Comparison of ENCODE assay signal across 8 cellular contexts in genomic region chr1:19310720-19311502, GRCh38. TPM values are rescaled to one million over a fixed set of nuclear protein-coding genes. Genes with fewer than 3 reads are reported as not detected.
A peak's percentile ranks its signal among the peaks of the same experiment; 100 is the strongest.
DNase-seq lines count a peak whose midpoint lies in the region; ATAC-seq and TF ChIP-seq lines count a peak whose summit lies in the region.

No MANE protein-coding gene starts in this region.

- no peak overlapping the region for H2BK15ac ChIP-seq in IMR-90 (ENCODE audit: low read depth, low read length)

- peak overlapping the region; percentile 67; the same call in 1 of the 2 replicates for H3K14ac ChIP-seq in IMR-90 (replicated peaks; ENCODE audit: low read depth, low read length)

- intact Hi-C loops in IMR-90 (cut with micrococcal nuclease) (loop anchor here (5.0 kb wide), 1 partner anchor 59 kb away; the partner anchor contains the start of genes EMC1 and MRTO4), ascending aorta (cut with DNase I) (loop anchor here (10.0 kb wide), 1 partner anchor 386 kb away; no protein-coding TSS in a partner anchor), testis (cut with DNase I; ENCODE audit: low total_unique reads) (no loop called here)

- H3K79me1 ChIP-seq in IMR-90 (ENCODE audit: low read depth in 1 of 2, low read length in 2 of 2) = peaks cover 18 to 68% of the 10 kb centered on the region in 2 experiments

- H2BK5ac ChIP-seq in IMR-90 (ENCODE audit: low read depth, low read length, poor library complexity, severe bottlenecking) = no peak overlapping the region

- in situ Hi-C loops in IMR-90 (cut with MboI; ENCODE audit: low sequenced_read_pairs) = no loop called here

- dilution Hi-C loops in IMR-90 (cut with HindIII; ENCODE audit: low sequenced_read_pairs, unreplicated experiment) = no loop called here

- DNase-seq in COLO668 (lab: John Stamatoyannopoulos, UW; ENCODE audit: unreplicated experiment) = peak; percentile 57
- peak; percentile 18 for DNase-seq in IMR-90
- DNase-seq in ascending aorta (ENCODE audit: low spot score in 2 of 2) = no peak
- DNase-seq in left kidney (ENCODE audit: low read depth, low spot score) = peak; percentile 60
- no peak for DNase-seq in testis
- no peak for DNase-seq in activated CD4-positive, CD25-positive, alpha-beta regulatory T cell treated with anti-CD3 and anti-CD28 coated beads, Interleukin-2, amount 50 U/mL, for 72 hours

- H4K8ac ChIP-seq in IMR-90 (ENCODE audit: low read depth in 2 of 2, low read length in 2 of 2) = peak overlapping the region in 1 of 2 experiments; percentile 34; a peak in 2 of 4 replicates

- peak overlapping the region; percentile 90 for H2AK9ac ChIP-seq in IMR-90 (replicated peaks; ENCODE audit: low read depth, low read length, poor library complexity)

- H3K36me3 ChIP-seq in IMR-90 (ENCODE audit: control insufficient read depth, insufficient read depth, low read length) = peaks cover 26% of the 10 kb centered on the region
- H3K36me3 ChIP-seq in ascending aorta = peaks cover 23 to 24% of the 10 kb centered on the region in 2 donors
- H3K36me3 ChIP-seq in testis (ENCODE audit: low read depth, missing control alignments) = no peaks in the 10 kb centered on the region

- H3K4ac ChIP-seq in IMR-90 (ENCODE audit: low read depth, low read length) = peak overlapping the region; percentile 43; the same call in 1 of the 2 replicates

- H4K20me1 ChIP-seq in IMR-90 (ENCODE audit: insufficient read depth, low read length) = peaks cover 25% of the 10 kb centered on the region

- CTCF ChIA-PET in IMR-90 (lab: Yijun Ruan, JAX) = no interaction called here

- peak overlapping the region; percentile 56 for H2AK5ac ChIP-seq in IMR-90 (ENCODE audit: low read depth, low read length)

- H3K27ac ChIP-seq in IMR-90 (ENCODE audit: insufficient read depth, low read length) (peak overlapping the region; percentile 79), ascending aorta (peak overlapping the region in 1 of 2 donors; percentile 50), testis (peak overlapping the region; percentile 24 to 91)

- H3K9me3 ChIP-seq in IMR-90 (ENCODE audit: control insufficient read depth, insufficient read depth, low read length) = no peaks in the 10 kb centered on the region
- H3K9me3 ChIP-seq in ascending aorta = no peaks in the 10 kb centered on the region
- no peaks in the 10 kb centered on the region for H3K9me3 ChIP-seq in testis

- POLR2A ChIA-PET in IMR-90 (lab: Charles Lee; ENCODE audit: unreplicated experiment) = no interaction called here

- H3K27me3 ChIP-seq in IMR-90 (ENCODE audit: control insufficient read depth, insufficient read depth, low read length) (no peaks in the 10 kb centered on the region), ascending aorta (no peaks in the 10 kb centered on the region), testis (no peaks in the 10 kb centered on the region)

- TF ChIP-seq POLR2A in IMR-90 (IDR thresholded peaks at IDR 0.05; ENCODE audit: low read depth, low read length) = no peak
- no peak for TF ChIP-seq POLR2A in testis (IDR thresholded peaks at IDR 0.05)

- no peak for TF ChIP-seq CTCF in IMR-90 (conservative IDR thresholded peaks at IDR 0.05; ENCODE audit: low read depth, low read length)
- no peak for TF ChIP-seq CTCF in ascending aorta (IDR thresholded peaks at IDR 0.05)
- TF ChIP-seq CTCF in testis (IDR thresholded peaks at IDR 0.05) = no peak

- H3K4me1 ChIP-seq in IMR-90 (ENCODE audit: control insufficient read depth, insufficient read depth, low read length) (peaks cover 26% of the 10 kb centered on the region), ascending aorta (peaks cover 0 to 13% of the 10 kb centered on the region in 2 donors), testis (peaks cover 23% of the 10 kb centered on the region)

- ATAC-seq in IMR-90 (ENCODE audit: low read depth) (no peak), GM19463 (IDR thresholded peaks at IDR 0.05; ENCODE audit: unreplicated experiment) (no peak), HG02623 (IDR thresholded peaks at IDR 0.05; ENCODE audit: unreplicated experiment) (no peak)

- no peak overlapping the region for H3K18ac ChIP-seq in IMR-90 (ENCODE audit: low read depth, low read length)

- H2AFZ ChIP-seq in IMR-90 (replicated peaks; ENCODE audit: low read length, poor library complexity) = peak overlapping the region; percentile 96

- no peak for TF ChIP-seq RAD21 in IMR-90 (IDR thresholded peaks at IDR 0.05; ENCODE audit: low read length)

- H3K9me1 ChIP-seq in IMR-90 (ENCODE audit: insufficient read depth, low read length) = peaks cover 34% of the 10 kb centered on the region

- no peak overlapping the region for H4K91ac ChIP-seq in IMR-90 (ENCODE audit: insufficient read depth, low read depth, low read length)

- H2BK20ac ChIP-seq in IMR-90 (ENCODE audit: low read depth, low read length) = no peak overlapping the region

- peak overlapping the region; percentile 85 for H3K9ac ChIP-seq in IMR-90 (ENCODE audit: low read depth, low read length)

- H3K4me2 ChIP-seq in IMR-90 (ENCODE audit: low read depth, low read length) = peak overlapping the region; percentile 98

- no peak overlapping the region for H2BK120ac ChIP-seq in IMR-90 (ENCODE audit: low read depth, low read length)

- H3K4me3 ChIP-seq in IMR-90 (ENCODE audit: insufficient read depth, low read depth, low read length) (peak overlapping the region; percentile 96), ascending aorta (peak overlapping the region; percentile 71 to 96), testis (peak overlapping the region; percentile 81 to 97)

- WGBS in IMR-90 (ENCODE audit: extremely low coverage in 2 of 2, insufficient read length in 1 of 2), 2 experiments = 22% methylated on average over 3 of the region's 13 CpGs; no CpG with 5 or more reads in 1 of the 2 experiments
- 24 to 33% methylated on average over 13 of the region's 13 CpGs for WGBS in testis, 2 donors

- no TSS peak for BruUV-seq in IMR-90 (replicated peaks; lab: Mats Ljungman, UMichigan)

- H4K5ac ChIP-seq in IMR-90 (ENCODE audit: low read depth, low read length) = no peak overlapping the region

- H3K56ac ChIP-seq in IMR-90 (ENCODE audit: extremely low read depth, insufficient read depth, low read length) = no peak overlapping the region; the same call in 1 of the 2 replicates

- H3K23ac ChIP-seq in IMR-90 (ENCODE audit: low read depth, low read length) = peak overlapping the region; percentile 11

TF ChIP-seq in IMR-90, 13 proteins besides CTCF, POLR2A, EP300 and RAD21 (continues in another document):
- TF ChIP-seq SMC3 (IDR thresholded peaks at IDR 0.05; ENCODE audit: low read depth, low read length) = no peak
- no peak for TF ChIP-seq BHLHE40 (IDR thresholded peaks at IDR 0.05; ENCODE audit: low read depth, low read length)
- TF ChIP-seq CHD1 (IDR thresholded peaks at IDR 0.05; ENCODE audit: low read depth, low read length) = no peak
- no peak for TF ChIP-seq FOS (IDR thresholded peaks at IDR 0.05; ENCODE audit: low read depth, low read length)
- TF ChIP-seq MAFK (IDR thresholded peaks at IDR 0.05; ENCODE audit: low read depth, low read length) = no peak
- TF ChIP-seq MAZ (IDR thresholded peaks at IDR 0.05; ENCODE audit: borderline replicate concordance, low read depth, low read length) = no peak
- TF ChIP-seq MXI1 (IDR thresholded peaks at IDR 0.05; ENCODE audit: borderline replicate concordance, low read depth, low read length) = no peak
- TF ChIP-seq, protein P1, sequence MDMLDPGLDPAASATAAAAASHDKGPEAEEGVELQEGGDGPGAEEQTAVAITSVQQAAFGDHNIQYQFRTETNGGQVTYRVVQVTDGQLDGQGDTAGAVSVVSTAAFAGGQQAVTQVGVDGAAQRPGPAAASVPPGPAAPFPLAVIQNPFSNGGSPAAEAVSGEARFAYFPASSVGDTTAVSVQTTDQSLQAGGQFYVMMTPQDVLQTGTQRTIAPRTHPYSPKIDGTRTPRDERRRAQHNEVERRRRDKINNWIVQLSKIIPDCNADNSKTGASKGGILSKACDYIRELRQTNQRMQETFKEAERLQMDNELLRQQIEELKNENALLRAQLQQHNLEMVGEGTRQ (IDR thresholded peaks at IDR 0.05; ENCODE audit: low read depth, low read length) = no peak
- TF ChIP-seq CEBPB (IDR thresholded peaks at IDR 0.05; ENCODE audit: low read depth, low read length) = no peak
- TF ChIP-seq RFX5 (IDR thresholded peaks at IDR 0.05; ENCODE audit: low read depth, low read length) = no peak

RNA-seq across cellular contexts. Expression of gene AKR7A2, which starts 1.0 kb away (rescaled TPM):
- total RNA-seq in IMR-90 (2012; rRNA removed) (50.5 and 60.2 TPM in 2 replicates), ascending aorta (53.7 TPM), testis (100 to 1,000 TPM in 1 of 2 donors, 10 to 100 TPM in 1; 83.3 to 141 TPM)
- polyA plus RNA-seq in IMR-90 (2012; rRNA removed) (55.8 and 70.8 TPM in 2 replicates), testis (ENCODE audit: insufficient read depth, low read depth, low replicate concordance) (73.0 TPM)
- 67.7 and 109 TPM in 2 replicates for polyA plus RNA-seq in IMR-90 (2012; cell fraction: cytosol; rRNA removed)
- 26.6 and 48.2 TPM in 2 replicates for polyA plus RNA-seq in IMR-90 (2012; cell fraction: nucleus; rRNA removed; ENCODE audit: low replicate concordance)

RNA-seq across cellular contexts. Expression of gene SLC66A1, which starts 1.2 kb away (rescaled TPM):
- 6.8 and 7.5 TPM in 2 replicates for total RNA-seq in IMR-90 (2012; rRNA removed)
- polyA plus RNA-seq in IMR-90 (2012; rRNA removed) = 18.9 and 22.3 TPM in 2 replicates
- polyA plus RNA-seq in IMR-90 (2012; cell fraction: cytosol; rRNA removed) = 14.6 and 25.7 TPM in 2 replicates
- 15.3 and 31.2 TPM in 2 replicates for polyA plus RNA-seq in IMR-90 (2012; cell fraction: nucleus; rRNA removed; ENCODE audit: low replicate concordance)
- 11.1 TPM for total RNA-seq in ascending aorta
- total RNA-seq in testis = 10 to 100 TPM; 61.1 to 66.0 TPM
- polyA plus RNA-seq in testis (ENCODE audit: insufficient read depth, low read depth, low replicate concordance) = 27.9 TPM

RNA-seq across cellular contexts. Expression of gene AKR7A3, which starts 22.3 kb away (rescaled TPM):
- total RNA-seq in IMR-90 (2012; rRNA removed) = under 0.01 and 0.18 TPM in 2 replicates
- 0.62 and 0.66 TPM in 2 replicates for polyA plus RNA-seq in IMR-90 (2012; rRNA removed)
- 0.11 and 0.36 TPM in 2 replicates for polyA plus RNA-seq in IMR-90 (2012; cell fraction: cytosol; rRNA removed)
- 5.2 and 12.1 TPM in 2 replicates for polyA plus RNA-seq in IMR-90 (2012; cell fraction: nucleus; rRNA removed; ENCODE audit: low replicate concordance)
- 11.7 TPM for total RNA-seq in ascending aorta
- 1 to 10 TPM; 6.2 to 6.5 TPM for total RNA-seq in testis
- polyA plus RNA-seq in testis (ENCODE audit: insufficient read depth, low read depth, low replicate concordance) = 2.3 TPM

RNA-seq across cellular contexts. Expression of gene MRTO4, which starts 59.3 kb away (rescaled TPM):
- total RNA-seq in IMR-90 (2012; rRNA removed) (58.0 and 58.1 TPM in 2 replicates), ascending aorta (13.4 TPM), testis (10 to 100 TPM; 25.8 to 36.9 TPM)
- polyA plus RNA-seq in IMR-90 (2012; rRNA removed) (48.0 and 48.7 TPM in 2 replicates), testis (ENCODE audit: insufficient read depth, low read depth, low replicate concordance) (46.4 TPM)
- 26.7 and 39.2 TPM in 2 replicates for polyA plus RNA-seq in IMR-90 (2012; cell fraction: cytosol; rRNA removed)
- 25.3 and 25.6 TPM in 2 replicates for polyA plus RNA-seq in IMR-90 (2012; cell fraction: nucleus; rRNA removed; ENCODE audit: low replicate concordance)

RNA-seq across cellular contexts. Expression of gene EMC1, which starts 59.6 kb away (rescaled TPM):
- total RNA-seq in IMR-90 (2012; rRNA removed) (55.3 and 65.4 TPM in 2 replicates), ascending aorta (93.0 TPM), testis (100 to 1,000 TPM in 1 of 2 donors, 10 to 100 TPM in 1; 79.0 to 114 TPM)
- polyA plus RNA-seq in IMR-90 (2012; rRNA removed) (114 and 128 TPM in 2 replicates), testis (ENCODE audit: insufficient read depth, low read depth, low replicate concordance) (41.9 TPM)
- 51.9 and 111 TPM in 2 replicates for polyA plus RNA-seq in IMR-90 (2012; cell fraction: cytosol; rRNA removed)
- 73.9 and 136 TPM in 2 replicates for polyA plus RNA-seq in IMR-90 (2012; cell fraction: nucleus; rRNA removed; ENCODE audit: low replicate concordance)

Comparison
In these comparisons a context has a peak if more than half of its experiments do, and no peak if none do; other contexts are left out.
1. DNase-seq: peak in COLO668 (single experiment), IMR-90 (single experiment) and left kidney (single experiment); none in ascending aorta (0 of 2), testis (single experiment) and activated CD4-positive, CD25-positive, alpha-beta regulatory T cell treated with anti-CD3 and anti-CD28 coated beads, Interleukin-2, amount 50 U/mL, for 72 hours (single experiment).
2. Peak in every context shown above with its lines, with median percentiles within 50 percentile points of each other: H3K4me3 ChIP-seq.